ENCODE assay signal across 18 cellular contexts in the genomic region with DNA sequence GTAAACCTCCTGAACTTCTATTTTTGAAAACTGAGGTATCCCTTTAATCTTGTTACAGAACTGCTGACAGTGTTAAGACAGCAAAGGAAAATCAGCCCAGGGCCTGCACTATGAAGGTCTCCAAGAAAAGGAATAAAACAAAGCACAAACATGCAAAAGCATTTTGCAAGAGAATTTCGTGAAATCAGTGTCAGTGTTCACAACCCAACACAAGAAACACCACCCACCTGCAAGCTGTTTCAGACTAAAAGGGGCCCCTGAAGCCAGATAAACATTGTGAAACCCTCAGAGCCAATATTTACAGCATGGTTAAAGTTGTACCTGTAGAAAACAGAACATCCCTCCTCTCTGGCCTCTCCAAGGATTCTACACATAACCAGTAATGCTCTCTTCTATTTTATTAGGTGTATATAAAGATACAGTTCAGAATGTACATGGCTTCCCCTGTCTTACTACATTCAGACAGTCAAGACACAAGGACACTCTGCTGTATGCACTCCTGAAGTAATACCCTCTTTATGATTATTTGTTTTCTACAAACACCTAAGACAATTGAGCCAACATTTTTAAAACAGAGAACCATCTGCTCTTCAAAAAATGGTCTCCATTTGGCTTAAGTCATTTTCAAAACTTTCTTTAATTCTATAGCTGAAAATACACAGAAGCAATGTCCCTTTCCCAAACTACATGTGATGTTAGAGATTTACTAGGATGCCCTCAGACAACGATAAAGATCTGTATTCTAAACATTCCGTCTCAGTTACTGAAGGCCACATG.
DNase-seq lines count a peak whose midpoint lies in the region; ATAC-seq, FAIRE-seq and TF ChIP-seq lines count a peak whose summit lies in the region.
"Had no signal": no experiment of that assay in that cellular context is flagged by ENCODE, and none has a peak within 500 bp of the region (broad histone marks: within the 10 kb centered on the region; RNA-seq: fewer than 3 reads in every experiment).

No MANE protein-coding gene starts in this region.

- no peak for TF ChIP-seq CTCF in brain (conservative IDR thresholded peaks at IDR 0.05)
- no peak for TF ChIP-seq CTCF in mesothelial cell of epicardium (IDR thresholded peaks at IDR 0.05; ENCODE audit: unreplicated experiment)
- TF ChIP-seq CTCF in lower leg skin (IDR thresholded peaks at IDR 0.05): no peak

- no peak for ATAC-seq in GM21381 (IDR thresholded peaks at IDR 0.05; ENCODE audit: unreplicated experiment)
- ATAC-seq: activated CD8-positive, alpha-beta T cell treated with anti-CD3 and anti-CD28 coated beads for 36 hours; naive thymus-derived CD8-positive, alpha-beta T cell had no signal

- peaks cover 23% of the 10 kb centered on the region for H3K36me3 Mint-ChIP-seq in brain
- H3K36me3 Mint-ChIP-seq in mesothelial cell of epicardium: peaks cover 10% of the 10 kb centered on the region

- no peak overlapping the region for H3K4me3 ChIP-seq in lower leg skin (ENCODE audit: low read depth, poor library complexity, severe bottlenecking)
- H3K4me3 ChIP-seq: ascending aorta, PC-9, SJSA1 had no signal

- WGBS in lower leg skin, 2 donors: 77 to 79% methylated on average over 3 of the region's 3 CpGs

- H3K4me3 Mint-ChIP-seq in brain (no peak overlapping the region), mesothelial cell of epicardium (no peak overlapping the region)
- H3K4me3 Mint-ChIP-seq: activated CD8-positive, alpha-beta T cell treated with anti-CD3 and anti-CD28 coated beads for 36 hours; naive thymus-derived CD8-positive, alpha-beta T cell; T-helper 2 cell treated with Interferon-gamma antibody and Interleukin-4, amounts not matched to agents 5 μg/mL and 100 μg/mL, for 36 hours had no signal

- TF ChIP-seq POLR2A in lower leg skin (IDR thresholded peaks at IDR 0.05): no peak

- intact Hi-C loops in lower leg skin (cut with DNase I; ENCODE audit: low total_unique reads): no loop called here

- H3K4me1 Mint-ChIP-seq in brain (peaks cover 39% of the 10 kb centered on the region), mesothelial cell of epicardium (peaks cover 44% of the 10 kb centered on the region)

- no peak for DNase-seq in HTR-8/SVneo (ENCODE audit: insufficient read length, low spot score)
- DNase-seq in mesothelial cell of epicardium (ENCODE audit: low spot score in 2 of 2, unreplicated experiment in 2 of 2): no peak
- peak; percentile 51 for DNase-seq in superior temporal gyrus (ENCODE audit: extremely low spot score)
- DNase-seq in lower leg skin (ENCODE audit: low spot score in 2 of 2): no peak
- no peak for DNase-seq in stimulated activated CD4-positive, alpha-beta T cell treated with anti-CD3 and anti-CD28 coated beads, Interleukin-1b, Interleukin-23, amount 100 ng/mL, for 48 hours
- DNase-seq: activated CD8-positive, alpha-beta T cell treated with anti-CD3 and anti-CD28 coated beads for 36 hours; activated naive CD4-positive, alpha-beta T cell treated with Interleukin-2 at 50 U/mL for 16 hours; activated T-cell treated with anti-CD3 and anti-CD28 coated beads, Interleukin-2, amount 50 U/mL, for 1 hour; glutamatergic neuron; naive thymus-derived CD8-positive, alpha-beta T cell; NCI-H1105 treated with DMSO at 0.1 percent for 48 hours; NCI-H526 treated with DMSO at 0.1 percent for 48 hours; PC-9 had no signal

- peak; percentile 57 for FAIRE-seq in HTR-8/SVneo (lab: Jason Lieb, UNC)

- H3K9me3 Mint-ChIP-seq in brain (peaks cover 0 to 4% (median 0%) of the 10 kb centered on the region in 5 experiments), mesothelial cell of epicardium (peaks cover 18% of the 10 kb centered on the region)
- H3K9me3 Mint-ChIP-seq: activated CD8-positive, alpha-beta T cell treated with anti-CD3 and anti-CD28 coated beads for 36 hours; naive thymus-derived CD8-positive, alpha-beta T cell; T-helper 2 cell treated with Interferon-gamma antibody and Interleukin-4, amounts not matched to agents 5 μg/mL and 100 μg/mL, for 36 hours had no signal

- H3K27ac Mint-ChIP-seq in brain (peak overlapping the region in 3 of 5 experiments; percentile 52 to 91 (median 88)), mesothelial cell of epicardium (peak overlapping the region; percentile 74)
- H3K27ac Mint-ChIP-seq: activated CD8-positive, alpha-beta T cell treated with anti-CD3 and anti-CD28 coated beads for 36 hours; naive thymus-derived CD8-positive, alpha-beta T cell; T-helper 2 cell treated with Interferon-gamma antibody and Interleukin-4, amounts not matched to agents 5 μg/mL and 100 μg/mL, for 36 hours had no signal

- H3K27me3 Mint-ChIP-seq in brain (no peaks in the 10 kb centered on the region), mesothelial cell of epicardium (ENCODE audit: low read depth) (no peaks in the 10 kb centered on the region)
- H3K27me3 Mint-ChIP-seq: activated CD8-positive, alpha-beta T cell treated with anti-CD3 and anti-CD28 coated beads for 36 hours; naive thymus-derived CD8-positive, alpha-beta T cell had no signal
